ENCODE assay signal across 17 cellular contexts in genomic region chr20:34046330-34046729, GRCh38. TPM values are rescaled to one million over a fixed set of nuclear protein-coding genes. Genes with fewer than 3 reads are reported as not detected.
DNase-seq lines count a peak whose midpoint lies in the region; ATAC-seq, FAIRE-seq and TF ChIP-seq lines count a peak whose summit lies in the region.
"Had no signal": no experiment of that assay in that cellular context is flagged by ENCODE, and none has a peak within 500 bp of the region (broad histone marks: within the 10 kb centered on the region; RNA-seq: fewer than 3 reads in every experiment).

No MANE protein-coding gene starts in this region.

- H2BK15ac ChIP-seq in H1 (ENCODE audit: low read length) (no peak overlapping the region), mesendoderm (replicated peaks; ENCODE audit: low read depth) (no peak overlapping the region)

- H4K8ac ChIP-seq in H1 (ENCODE audit: extremely low read depth, insufficient read depth, low read length) (no peak overlapping the region), mesendoderm (ENCODE audit: low read depth, low read length) (no peak overlapping the region)

- H3K9me2 ChIP-seq in GM23338 (ENCODE audit: insufficient read depth) = no peaks in the 10 kb centered on the region; the same call in 1 of the 2 replicates

- H3K9me3 Mint-ChIP-seq in GM23338 (no peaks in the 10 kb centered on the region), type B pancreatic cell (no peaks in the 10 kb centered on the region)
- H3K9me3 Mint-ChIP-seq: CD14-positive monocyte had no signal

- intact Hi-C loops in posterior cingulate gyrus (cut with DNase I) = no loop called here

- no peak overlapping the region for H3K4me3 ChIP-seq in GM23338
- H3K4me3 ChIP-seq in H1 (ENCODE audit: extremely low read depth in 1 of 4, insufficient read depth in 2 of 4, low read depth in 3 of 4, low read length in 4 of 4) = peak overlapping the region in 1 of 4 experiments; percentile 8; a peak in 1 of 8 replicates
- H3K4me3 ChIP-seq in mesendoderm (ENCODE audit: low read length) = no peak overlapping the region
- H3K4me3 ChIP-seq: HAP-1, SJCRH30 had no signal

- H3K9ac ChIP-seq in H1 (replicated peaks in 1 of 4; ENCODE audit: extremely low read depth in 1 of 4, low read depth in 3 of 4, low read length in 3 of 4) = no peak overlapping the region
- H3K9ac ChIP-seq in mesendoderm (ENCODE audit: low read length) = no peak overlapping the region

- peaks cover 39% of the 10 kb centered on the region for H3K4me1 ChIP-seq in GM23338 (ENCODE audit: insufficient read depth)
- peaks cover 6 to 29% (median 9%) of the 10 kb centered on the region in 4 experiments for H3K4me1 ChIP-seq in H1 (replicated peaks in 1 of 4; ENCODE audit: control insufficient read depth in 3 of 4, insufficient read depth in 4 of 4, low read length in 3 of 4)
- peaks cover 7% of the 10 kb centered on the region for H3K4me1 ChIP-seq in mesendoderm (ENCODE audit: control insufficient read depth, low read depth, low read length)
- H3K4me1 ChIP-seq: HAP-1 had no signal

- no peak overlapping the region for H2AFZ ChIP-seq in GM23338
- no peak overlapping the region for H2AFZ ChIP-seq in H1 (ENCODE audit: low read length)

- H4K91ac ChIP-seq in H1 (replicated peaks; ENCODE audit: insufficient read length, low read length) = no peak overlapping the region

- H3K27me3 ChIP-seq in GM23338 (ENCODE audit: insufficient read depth) (no peaks in the 10 kb centered on the region), H1 (replicated peaks in 1 of 4; ENCODE audit: control insufficient read depth in 3 of 4, extremely low read depth in 1 of 4, insufficient read depth in 3 of 4, low read length in 3 of 4) (no peaks in the 10 kb centered on the region), mesendoderm (ENCODE audit: insufficient read depth, low read length, poor library complexity) (no peaks in the 10 kb centered on the region)
- H3K27me3 ChIP-seq: SJCRH30 had no signal

- H3K36me3 Mint-ChIP-seq in GM23338 (ENCODE audit: low read depth) = no peaks in the 10 kb centered on the region
- H3K36me3 Mint-ChIP-seq in type B pancreatic cell = peaks cover 4% of the 10 kb centered on the region

- H3K23me2 ChIP-seq in H1 (ENCODE audit: low read depth, low read length) = no peaks in the 10 kb centered on the region

- H3K4me3 Mint-ChIP-seq in GM23338 (no peak overlapping the region), type B pancreatic cell (no peak overlapping the region)
- H3K4me3 Mint-ChIP-seq: CD14-positive monocyte had no signal

- TF ChIP-seq RAD21 in H1 (IDR thresholded peaks at IDR 0.05 in 1 of 2, conservative IDR thresholded peaks at IDR 0.05 in 1 of 2; ENCODE audit: low read depth in 2 of 2, low read length in 2 of 2) = no peak

- H3K36me3 ChIP-seq in GM23338 (ENCODE audit: insufficient read depth) = no peaks in the 10 kb centered on the region
- H3K36me3 ChIP-seq in H1 (ENCODE audit: control insufficient read depth in 2 of 4, insufficient read depth in 4 of 4, low read length in 3 of 4) = no peaks in the 10 kb centered on the region
- H3K36me3 ChIP-seq in mesendoderm (ENCODE audit: control insufficient read depth, insufficient read depth, low read length) = no peaks in the 10 kb centered on the region
- H3K36me3 ChIP-seq: SJCRH30 had no signal

- H3K4me1 Mint-ChIP-seq in GM23338 (peaks cover 43% of the 10 kb centered on the region), type B pancreatic cell (ENCODE audit: unreplicated experiment) (peaks cover 55% of the 10 kb centered on the region)

- H3K4ac ChIP-seq in H1 (replicated peaks; ENCODE audit: insufficient read length, low read depth, low read length) (no peak overlapping the region), mesendoderm (ENCODE audit: low read depth, low read length) (no peak overlapping the region)

- no peaks in the 10 kb centered on the region for H3F3A ChIP-seq in GM23338 (replicated peaks; ENCODE audit: low read depth)

- no peak for TF ChIP-seq CTCF in GM23338 (conservative IDR thresholded peaks at IDR 0.05; ENCODE audit: low read depth in 2 of 2)
- TF ChIP-seq CTCF in H1 (IDR thresholded peaks at IDR 0.05; ENCODE audit: control extremely low read depth in 1 of 3, insufficient read depth in 1 of 3, low read depth in 1 of 3, low read length in 3 of 3) = no peak
- TF ChIP-seq CTCF in type B pancreatic cell (conservative IDR thresholded peaks at IDR 0.05) = no peak

- H3K23ac ChIP-seq in H1 (ENCODE audit: insufficient read length) = no peak overlapping the region
- H3K23ac ChIP-seq in mesendoderm (ENCODE audit: low read length) = no peak overlapping the region

- H3K4me2 ChIP-seq in GM23338 (peak overlapping the region; percentile 40; the same call in 1 of the 2 replicates), H1 (ENCODE audit: insufficient read depth in 1 of 2, low read depth in 2 of 2, low read length in 2 of 2) (peak overlapping the region; percentile 30 to 55; a peak in 2 of 4 replicates), mesendoderm (ENCODE audit: low read length) (no peak overlapping the region)

- POLR2A ChIA-PET in H1 (lab: Charles Lee; ENCODE audit: partially characterized antibody) (interaction anchor here (1.0 kb wide), 1 partner anchor 8 kb away, joined by 3 read pairs; no protein-coding TSS in a partner anchor), HEK293T (lab: Yijun Ruan, JAX) (no interaction called here)

- H3K14ac ChIP-seq in H1 (ENCODE audit: insufficient read length) = no peak overlapping the region

- FAIRE-seq in H1 (lab: Jason Lieb, UNC) = no peak
- FAIRE-seq: GM19239 had no signal

- peaks cover 64% of the 10 kb centered on the region for H4K20me1 ChIP-seq in GM23338 (replicated peaks; ENCODE audit: insufficient read depth)
- H4K20me1 ChIP-seq in H1 (replicated peaks in 1 of 2; ENCODE audit: control insufficient read depth in 1 of 2, insufficient read depth in 2 of 2, low read length in 2 of 2) = peaks cover 24 to 28% of the 10 kb centered on the region in 2 experiments

- H4K5ac ChIP-seq in H1 (ENCODE audit: insufficient read length, low read depth, low read length) = no peak overlapping the region
- H4K5ac ChIP-seq in mesendoderm (ENCODE audit: low read length) = no peak overlapping the region

- H3K27ac ChIP-seq in GM23338 (ENCODE audit: low read depth) = no peak overlapping the region
- no peak overlapping the region for H3K27ac ChIP-seq in H1 (ENCODE audit: low read depth, low read length)
- H3K27ac ChIP-seq in mesendoderm (ENCODE audit: low read depth, low read length) = no peak overlapping the region
- H3K27ac ChIP-seq: SJCRH30 had no signal

- no peak for TF ChIP-seq POLR2A in H1 (IDR thresholded peaks at IDR 0.05; ENCODE audit: control extremely low read depth in 1 of 2, low read depth in 2 of 2, low read length in 2 of 2)

- peaks cover 90% of the 10 kb centered on the region for H3K79me2 ChIP-seq in GM23338 (replicated peaks; ENCODE audit: insufficient read depth)
- peaks cover 0 to 66% of the 10 kb centered on the region in 2 experiments for H3K79me2 ChIP-seq in H1 (ENCODE audit: control insufficient read depth in 1 of 2, insufficient read depth in 2 of 2, low read length in 2 of 2)
- H3K79me2 ChIP-seq in mesendoderm (ENCODE audit: control insufficient read depth, insufficient read depth, low read length) = peaks cover 19% of the 10 kb centered on the region

- H2BK20ac ChIP-seq in H1 (ENCODE audit: low read length) = no peak overlapping the region

- no peak for TF ChIP-seq EP300 in H1 (IDR thresholded peaks at IDR 0.05; ENCODE audit: borderline replicate concordance in 1 of 2, low read depth in 2 of 2, low read length in 2 of 2)

- DNase-seq in GM23338 (ENCODE audit: low spot score) (no peak), H1 (ENCODE audit: low read depth in 1 of 2, low spot score in 2 of 2) (no peak), mesendoderm (peak; percentile 46), type B pancreatic cell (ENCODE audit: extremely low spot score, unreplicated experiment) (no peak), posterior cingulate gyrus (no peak), HEK293T (ENCODE audit: extremely low spot score) (no peak)
- DNase-seq: AML-193, KBM-7, NCI-H1417 treated with DMSO at 0.1 percent for 48 hours, NCI-H1930, NCI-H446 treated with DMSO at 0.1 percent for 48 hours, NCI-H748 treated with DMSO at 0.1 percent for 48 hours, SJCRH30 had no signal

- ATAC-seq in GM23338 = no peak
- no peak for ATAC-seq in GM21423 (IDR thresholded peaks at IDR 0.05; ENCODE audit: unreplicated experiment)

- H3K27ac Mint-ChIP-seq in GM23338 = no peak overlapping the region
- H3K27ac Mint-ChIP-seq in type B pancreatic cell = peak overlapping the region; percentile 59

- no peak overlapping the region for H2BK120ac ChIP-seq in H1 (replicated peaks; ENCODE audit: low read depth, low read length)
- H2BK120ac ChIP-seq in mesendoderm (ENCODE audit: low read depth, low read length) = no peak overlapping the region

- no peaks in the 10 kb centered on the region for H3K9me3 ChIP-seq in H1 (ENCODE audit: insufficient read depth in 2 of 2, low read depth in 1 of 2, low read length in 1 of 2)
- H3K9me3 ChIP-seq: HAP-1, SJCRH30 had no signal

- CTCF ChIA-PET in H1 (lab: Charles Lee; ENCODE audit: partially characterized antibody) = interaction anchor here (0.6 to 1.5 kb wide), 4 partner anchors 18 to 126 kb away, joined by 3 to 6 read pairs (median 4); no protein-coding TSS in a partner anchor
- CTCF ChIA-PET in HEK293T (lab: Yijun Ruan, JAX) = no interaction called here

- no peak overlapping the region for H2BK5ac ChIP-seq in H1 (ENCODE audit: low read depth, low read length)
- no peak overlapping the region for H2BK5ac ChIP-seq in mesendoderm (ENCODE audit: low read length)

- WGBS in H1 (ENCODE audit: extremely low coverage in 1 of 2, insufficient coverage in 1 of 2, insufficient read length in 1 of 2, insufficient replicate concordance in 2 of 2, low coverage in 1 of 2, low lambda C conversion rate in 2 of 2, missing lambda C conversion rate in 1 of 2), 2 experiments = 84% methylated on average over 2 of the region's 2 CpGs; no CpG with 5 or more reads in 1 of the 2 experiments
- no CpG with 5 or more reads among the region's 2 CpGs for WGBS in mesendoderm (ENCODE audit: extremely low coverage, insufficient coverage, low lambda C conversion rate)

- no peak overlapping the region for H2BK12ac ChIP-seq in H1 (ENCODE audit: low read depth, low read length)

- peaks cover 13% of the 10 kb centered on the region for H3K79me1 ChIP-seq in H1 (ENCODE audit: low read depth, low read length)
- peaks cover 31% of the 10 kb centered on the region for H3K79me1 ChIP-seq in mesendoderm (ENCODE audit: low read length)

- no peak overlapping the region for H3K18ac ChIP-seq in H1 (ENCODE audit: extremely low read depth, low read length)
- H3K18ac ChIP-seq in mesendoderm (ENCODE audit: low read length) = no peak overlapping the region

- H3K56ac ChIP-seq in H1 (replicated peaks; ENCODE audit: insufficient read length, low read depth, low read length) (no peak overlapping the region), mesendoderm (ENCODE audit: low read length) (no peak overlapping the region)

- H2AK5ac ChIP-seq in H1 (ENCODE audit: low read depth, low read length) = no peak overlapping the region
- no peak overlapping the region for H2AK5ac ChIP-seq in mesendoderm (ENCODE audit: low read length)

- H3K27me3 Mint-ChIP-seq in GM23338 (ENCODE audit: insufficient read depth, low read depth, poor library complexity) = peaks cover 7% of the 10 kb centered on the region
- no peaks in the 10 kb centered on the region for H3K27me3 Mint-ChIP-seq in type B pancreatic cell

RNA-seq across cellular contexts. Expression of gene RALY, which starts 52.6 kb away (rescaled TPM):
- 161 and 167 TPM in 2 replicates for total RNA-seq in GM23338 (2014; rRNA removed; shearing (Covaris generic))
- polyA plus RNA-seq in GM23338 (2016; fragmentation: Nextera tagmentation; extraction: Ambion mirVana) (137 and 144 TPM in 2 replicates), H1 (2011; rRNA removed) (133 and 185 TPM in 2 replicates)
- 148 and 150 TPM in 2 replicates for total RNA-seq in H1 (2021; fragmentation: NEBNext Ultra II Directional; extraction: Animal tissue kit (Norgen Biotek cat#: 25700))
- polyA plus RNA-seq in H1 (2011; cell fraction: cytosol; rRNA removed) = 176 TPM
- 127 TPM for polyA plus RNA-seq in H1 (2011; cell fraction: nucleus; rRNA removed)
- 102 to 160 TPM (median 153 TPM) in 4 replicates for polyA plus RNA-seq in H1 (2012, experiment 1 of 2)
- 148 TPM for polyA plus RNA-seq in H1 (2012, experiment 2 of 2)
- 96.1 TPM for polyA plus RNA-seq in H1 (2013, experiment 1 of 2)
- 94.3 TPM for polyA plus RNA-seq in H1 (2013, experiment 2 of 2)
- 65.8 and 87.5 TPM in 2 replicates for polyA minus RNA-seq in H1 (2011; rRNA and poly(A)+ RNA removed)
- polyA minus RNA-seq in H1 (2011; cell fraction: cytosol; rRNA and poly(A)+ RNA removed) = 75.6 TPM
- polyA minus RNA-seq in H1 (2011; cell fraction: nucleus; rRNA and poly(A)+ RNA removed) = 64.8 TPM
- polyA plus RNA-seq in mesendoderm (2013, experiment 1 of 2) = 107 TPM
- 107 TPM for polyA plus RNA-seq in mesendoderm (2013, experiment 2 of 2)
- total RNA-seq in type B pancreatic cell (ENCODE audit: low replicate concordance) = 200 and 215 TPM in 2 replicates
